In the genomic region with DNA sequence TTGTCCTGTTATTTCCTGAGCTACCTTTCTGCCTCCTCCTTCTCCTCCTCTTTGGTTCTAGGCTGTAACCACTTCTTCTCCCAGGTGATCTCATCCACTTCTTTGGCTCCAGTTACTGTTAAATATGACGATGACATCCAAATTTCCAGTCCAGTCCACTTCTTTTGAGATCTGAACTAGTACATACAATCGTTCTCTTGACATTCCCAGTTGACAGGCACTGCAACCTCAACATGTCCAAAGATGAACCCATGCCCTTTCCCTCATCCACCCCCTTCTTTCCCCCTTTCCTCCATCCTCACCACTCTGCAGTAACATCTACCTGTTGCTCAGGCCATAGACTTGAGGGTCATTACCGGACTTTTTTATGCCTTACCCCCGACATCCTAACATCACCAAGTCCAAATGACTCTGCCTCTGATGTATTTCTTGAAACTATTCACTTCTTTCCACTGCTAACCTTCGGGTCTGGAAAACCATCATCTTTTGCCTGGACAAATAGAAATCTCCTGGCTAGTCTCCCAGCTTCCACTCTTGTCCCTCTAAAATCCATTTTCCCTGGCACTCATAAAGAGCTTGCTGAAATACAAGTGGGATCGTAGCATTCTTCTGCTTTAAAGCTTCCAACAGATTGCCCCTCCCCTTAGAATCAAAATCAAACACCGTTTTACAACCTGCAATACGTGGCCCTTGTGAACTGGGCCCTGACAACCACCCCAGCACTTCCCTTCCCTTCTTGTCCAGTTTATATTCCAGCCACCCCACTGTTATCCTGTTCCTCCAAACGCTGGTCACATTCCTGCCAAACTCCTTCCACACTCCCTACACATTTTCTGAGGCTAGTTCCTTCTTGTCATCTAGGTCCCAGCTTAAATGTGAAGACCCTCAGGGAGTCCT, we compare ENCODE assay signal across 1 cellular context.
A peak's percentile ranks its signal among the peaks of the same experiment; 100 is the strongest.
TF ChIP-seq lines count a peak whose summit lies in the region.

No MANE protein-coding gene starts in this region.

TF ChIP-seq in K562, 482 proteins besides CTCF, POLR2A, EP300 and RAD21 (continued from another document):
- peak; percentile 19 for TF ChIP-seq E2F8 (IDR thresholded peaks at IDR 0.05; ENCODE audit: low read depth, partially characterized antibody)
